In genomic region chr9:33162721-33163311, GRCh38 we compare ENCODE assay signal across 1 cellular context.
A peak's percentile ranks its signal among the peaks of the same experiment; 100 is the strongest.
TF ChIP-seq lines count a peak whose summit lies in the region.

No MANE protein-coding gene starts in this region.

TF ChIP-seq in HepG2, 621 proteins besides CTCF, POLR2A, EP300 and RAD21 (continued from another document and continues in another):
- TF ChIP-seq ZBTB25 (CRISPR knock-in tag; IDR thresholded peaks at IDR 0.05): no peak
- 0 out of 2 replicates have a peak, but pooled peaks have one; percentile 37 for TF ChIP-seq RXRA (CRISPR knock-in tag; IDR thresholded peaks at IDR 0.05)
- no peak for TF ChIP-seq ZNF510 (CRISPR knock-in tag; IDR thresholded peaks at IDR 0.05; ENCODE audit: low read depth)
- 0 out of 2 replicates have a peak, but pooled peaks have one; percentile 37 for TF ChIP-seq KDM6A (CRISPR knock-in tag; IDR thresholded peaks at IDR 0.05; ENCODE audit: low read depth)
- no peak for TF ChIP-seq NONO (IDR thresholded peaks at IDR 0.05)
- 0 out of 2 replicates have a peak, but pooled peaks have one; percentile 32 for TF ChIP-seq NONO (CRISPR knock-in tag; conservative IDR thresholded peaks at IDR 0.05)
- TF ChIP-seq ZNF574 (CRISPR knock-in tag; IDR thresholded peaks at IDR 0.05): 0 out of 2 replicates have a peak, but pooled peaks have one; percentile 11
- TF ChIP-seq FOXK2 (IDR thresholded peaks at IDR 0.05): 0 out of 2 replicates have a peak, but pooled peaks have one; percentile 19
- no peak for TF ChIP-seq WIZ (CRISPR knock-in tag; IDR thresholded peaks at IDR 0.05)
- no peak for TF ChIP-seq FOXA1 (IDR thresholded peaks at IDR 0.05)
- TF ChIP-seq FOXA1 (CRISPR knock-in tag; IDR thresholded peaks at IDR 0.05): peak; percentile 39; the same call in 1 of the 2 replicates
- TF ChIP-seq SRF (IDR thresholded peaks at IDR 0.05; ENCODE audit: low read depth, low read length): 0 out of 2 replicates have a peak, but pooled peaks have one; percentile 6
- 0 out of 2 replicates have a peak, but pooled peaks have one; percentile 28 for TF ChIP-seq SMYD3 (CRISPR knock-in tag; IDR thresholded peaks at IDR 0.05)
- TF ChIP-seq ZBTB34 (CRISPR knock-in tag; IDR thresholded peaks at IDR 0.05): peak; percentile 87; the same call in 1 of the 2 replicates
- TF ChIP-seq ZNF788 (CRISPR knock-in tag; IDR thresholded peaks at IDR 0.05; ENCODE audit: borderline replicate concordance): peak; percentile 67; the same call in 1 of the 2 replicates
- TF ChIP-seq THAP11 (CRISPR knock-in tag; IDR thresholded peaks at IDR 0.05): 0 out of 2 replicates have a peak, but pooled peaks have one; percentile 12
- peak; percentile 69 for TF ChIP-seq ARID5B (CRISPR knock-in tag; IDR thresholded peaks at IDR 0.05)
- no peak for TF ChIP-seq PCBP1 (IDR thresholded peaks at IDR 0.05; ENCODE audit: borderline replicate concordance, low read depth, low read length)
- no peak for TF ChIP-seq SP2 (CRISPR knock-in tag; IDR thresholded peaks at IDR 0.05)
- TF ChIP-seq MAX (IDR thresholded peaks at IDR 0.05): peak; percentile 58; the same call in 1 of the 2 replicates
- TF ChIP-seq RCOR2 (CRISPR knock-in tag; IDR thresholded peaks at IDR 0.05): 0 out of 2 replicates have a peak, but pooled peaks have one; percentile 21
- TF ChIP-seq PATZ1 (CRISPR knock-in tag; IDR thresholded peaks at IDR 0.05): peak; percentile 59
- no peak for TF ChIP-seq ZNF567 (CRISPR knock-in tag; IDR thresholded peaks at IDR 0.05; ENCODE audit: borderline replicate concordance)
- TF ChIP-seq ZNF784 (CRISPR knock-in tag; IDR thresholded peaks at IDR 0.05; ENCODE audit: borderline replicate concordance): no peak
- TF ChIP-seq SKIL (CRISPR knock-in tag; IDR thresholded peaks at IDR 0.05; ENCODE audit: borderline replicate concordance): peak; percentile 72
- TF ChIP-seq FOSL2 (CRISPR knock-in tag; IDR thresholded peaks at IDR 0.05): 0 out of 2 replicates have a peak, but pooled peaks have one; percentile 36
- 0 out of 2 replicates have a peak, but pooled peaks have one; percentile 10 for TF ChIP-seq ZNF710 (CRISPR knock-in tag; IDR thresholded peaks at IDR 0.05; ENCODE audit: borderline replicate concordance)
- no peak for TF ChIP-seq ONECUT2 (CRISPR knock-in tag; IDR thresholded peaks at IDR 0.05)
- TF ChIP-seq GATAD2A (CRISPR knock-in tag; IDR thresholded peaks at IDR 0.05): peak; percentile 83
- TF ChIP-seq NR2C2 (CRISPR knock-in tag; IDR thresholded peaks at IDR 0.05; ENCODE audit: borderline replicate concordance): peak; percentile 31; the same call in 1 of the 2 replicates
- TF ChIP-seq TBX2 (CRISPR knock-in tag; IDR thresholded peaks at IDR 0.05; ENCODE audit: borderline replicate concordance): peak; percentile 35; the same call in 1 of the 2 replicates
- TF ChIP-seq MAZ (IDR thresholded peaks at IDR 0.05; ENCODE audit: borderline replicate concordance, low read depth, low read length): no peak
- TF ChIP-seq MAZ (CRISPR knock-in tag; IDR thresholded peaks at IDR 0.05; ENCODE audit: low read depth): peak; percentile 46; the same call in 1 of the 2 replicates
- TF ChIP-seq SKI (IDR thresholded peaks at IDR 0.05; ENCODE audit: partially characterized antibody): peak; percentile 69
- TF ChIP-seq HNRNPLL (IDR thresholded peaks at IDR 0.05; ENCODE audit: low read depth, low read length, poor library complexity, severe bottlenecking): no peak
- TF ChIP-seq ZKSCAN8 (CRISPR knock-in tag; IDR thresholded peaks at IDR 0.05; ENCODE audit: borderline replicate concordance): 0 out of 2 replicates have a peak, but pooled peaks have one; percentile 39
- TF ChIP-seq PPARG (CRISPR knock-in tag; conservative IDR thresholded peaks at IDR 0.05): 0 out of 2 replicates have a peak, but pooled peaks have one; percentile 40
- TF ChIP-seq ARID2 (CRISPR knock-in tag; IDR thresholded peaks at IDR 0.05; ENCODE audit: borderline replicate concordance): peak; percentile 70; the same call in 1 of the 2 replicates
- no peak for TF ChIP-seq MAF1 (CRISPR knock-in tag; IDR thresholded peaks at IDR 0.05; ENCODE audit: borderline replicate concordance)
- no peak for TF ChIP-seq GTF3A (CRISPR knock-in tag; conservative IDR thresholded peaks at IDR 0.05)
- peak; percentile 62; the same call in 1 of the 2 replicates for TF ChIP-seq CEBPB (IDR thresholded peaks at IDR 0.05; ENCODE audit: borderline replicate concordance, low read depth, low read length)
- TF ChIP-seq SP5 (CRISPR knock-in tag; IDR thresholded peaks at IDR 0.05; ENCODE audit: borderline replicate concordance, low read depth): 0 out of 2 replicates have a peak, but pooled peaks have one; percentile 30
- TF ChIP-seq ZBTB37 (CRISPR knock-in tag; IDR thresholded peaks at IDR 0.05): 0 out of 2 replicates have a peak, but pooled peaks have one; percentile 39
- peak; percentile 50; the same call in 1 of the 2 replicates for TF ChIP-seq ETV5 (CRISPR knock-in tag; IDR thresholded peaks at IDR 0.05; ENCODE audit: borderline replicate concordance)
